Comparison of ENCODE assay signal across 25 cellular contexts in genomic region chr11:44747836-44748235, GRCh38. TPM values are rescaled to one million over a fixed set of nuclear protein-coding genes. Genes with fewer than 3 reads are reported as not detected.
DNase-seq lines count a peak whose midpoint lies in the region; ATAC-seq and TF ChIP-seq lines count a peak whose summit lies in the region.
"Had no signal": no experiment of that assay in that cellular context is flagged by ENCODE, and none has a peak within 500 bp of the region (broad histone marks: within the 10 kb centered on the region; RNA-seq: fewer than 3 reads in every experiment).

No MANE protein-coding gene starts in this region.

- peaks cover 83% of the 10 kb centered on the region for H3K4me1 ChIP-seq in left ventricle myocardium inferior
- H3K4me1 ChIP-seq in muscle layer of duodenum (ENCODE audit: control insufficient read depth in 1 of 2, insufficient read depth in 2 of 2, low read length in 2 of 2): peaks cover 17 to 55% of the 10 kb centered on the region in 2 donors
- H3K4me1 ChIP-seq in transverse colon: peaks cover 5 to 36% (median 19%) of the 10 kb centered on the region in 4 donors
- H3K4me1 ChIP-seq: parathyroid adenoma had no signal

- intact Hi-C loops in left ventricle myocardium inferior (cut with micrococcal nuclease): no loop called here
- intact Hi-C loops in Right ventricle myocardium superior (cut with DNase I): no loop called here
- intact Hi-C loops in transverse colon (cut with DNase I; ENCODE audit: low total_unique reads): no loop called here

- H3K9me3 ChIP-seq in left ventricle myocardium inferior (replicated peaks): no peaks in the 10 kb centered on the region
- H3K9me3 ChIP-seq in muscle layer of duodenum (ENCODE audit: control insufficient read depth in 1 of 2, low read length in 2 of 2): no peaks in the 10 kb centered on the region
- no peaks in the 10 kb centered on the region for H3K9me3 ChIP-seq in transverse colon
- H3K9me3 ChIP-seq: adrenal gland had no signal

- H3K27ac ChIP-seq in left ventricle myocardium inferior (replicated peaks): peak overlapping the region; percentile 74
- H3K27ac ChIP-seq in coronary artery: no peak overlapping the region
- H3K27ac ChIP-seq in muscle layer of duodenum (ENCODE audit: low read length): peak overlapping the region; percentile 10
- peak overlapping the region in 3 of 4 donors; percentile 54 to 65 (median 58) for H3K27ac ChIP-seq in transverse colon
- H3K27ac ChIP-seq: parathyroid adenoma, SK-N-MC had no signal

- H3K4me3 ChIP-seq in left ventricle myocardium inferior (no peak overlapping the region), coronary artery (no peak overlapping the region), muscle layer of duodenum (ENCODE audit: low read depth in 1 of 2, low read length in 2 of 2) (no peak overlapping the region), transverse colon (no peak overlapping the region)
- H3K4me3 ChIP-seq: adrenal gland, SK-N-MC had no signal

- TF ChIP-seq EP300 in transverse colon (IDR thresholded peaks at IDR 0.05; ENCODE audit: low read depth): no peak

- no peak for TF ChIP-seq POLR2A in transverse colon (IDR thresholded peaks at IDR 0.05)

- H3K27me3 ChIP-seq in left ventricle myocardium inferior (ENCODE audit: low read depth) (no peaks in the 10 kb centered on the region), muscle layer of duodenum (ENCODE audit: low read depth, low read length) (no peaks in the 10 kb centered on the region), transverse colon (no peaks in the 10 kb centered on the region)
- H3K27me3 ChIP-seq: adrenal gland had no signal

- in situ Hi-C loops in transverse colon (cut with MboI; ENCODE audit: low pct_ligation_motif_present in 1 of 4, low pct_unique_long_range_greater_than_20kb in 1 of 4, low sequenced_read_pairs in 3 of 4): loop anchor here in 1 of 4 donors (25.0 kb wide), 1 partner anchor 139 kb away; no protein-coding TSS in a partner anchor

- TF ChIP-seq CTCF in left ventricle myocardium inferior (IDR thresholded peaks at IDR 0.05; ENCODE audit: borderline replicate concordance): no peak
- TF ChIP-seq CTCF in coronary artery (IDR thresholded peaks at IDR 0.05): no peak
- TF ChIP-seq CTCF in transverse colon (IDR thresholded peaks at IDR 0.05): no peak

- ATAC-seq in Right ventricle myocardium superior (ENCODE audit: poor library complexity): no peak
- no peak for ATAC-seq in GM19023 (IDR thresholded peaks at IDR 0.05; ENCODE audit: unreplicated experiment)
- ATAC-seq in GM18861 (IDR thresholded peaks at IDR 0.05; ENCODE audit: unreplicated experiment): no peak
- ATAC-seq: stimulated activated naive B cell treated with anti-CD40 and anti-IgM and Interleukin-4, amounts not matched to agents 10 μg/mL and 1 μg/mL and 100 μg/mL, for 72 hours; WTC11 had no signal

- H3K36me3 ChIP-seq in left ventricle myocardium inferior (no peaks in the 10 kb centered on the region), muscle layer of duodenum (ENCODE audit: control insufficient read depth in 1 of 2, insufficient read depth in 2 of 2, low read length in 2 of 2) (no peaks in the 10 kb centered on the region), transverse colon (no peaks in the 10 kb centered on the region)
- H3K36me3 ChIP-seq: adrenal gland had no signal

- WGBS in transverse colon (ENCODE audit: low coverage in 1 of 2), 2 donors: 78 to 80% methylated on average over 1 to 5 of the region's 5 CpGs

- DNase-seq in left ventricle myocardium inferior: no peak
- DNase-seq in Right ventricle myocardium superior: no peak
- DNase-seq in coronary artery (ENCODE audit: low spot score): peak; percentile 12
- DNase-seq in transverse colon: no peak
- DNase-seq in COLO668 (lab: John Stamatoyannopoulos, UW; ENCODE audit: unreplicated experiment): no peak
- DNase-seq: activated CD4-positive, alpha-beta memory T cell treated with anti-CD3 and anti-CD28 coated beads, Interleukin-2, amount 10 ng/mL, durations not matched to agents 7 days and 5 days; DND-41; foreskin fibroblast; Karpas-422; kidney; mammary epithelial cell; naive B cell; NCI-H1930; NCI-H226; NCI-H774; stimulated activated naive B cell treated with anti-CD40 and anti-IgM and Interleukin-4, amounts not matched to agents 10 μg/mL and 1 μg/mL and 100 μg/mL, for 72 hours had no signal

RNA-seq across cellular contexts. Expression of gene TSPAN18, which starts 21.1 kb away (rescaled TPM):
- total RNA-seq in left ventricle myocardium inferior (129 TPM), Right ventricle myocardium superior (99.7 TPM), transverse colon (10 to 100 TPM in 1 of 4 donors, 1 to 10 TPM in 3; 2.6 to 28.9 (median 4.9) TPM)
- total RNA-seq: bronchial epithelial cell, HT1080, mammary epithelial cell had no signal

Comparison
In these comparisons a context has a peak if more than half of its experiments do, and no peak if none do; other contexts are left out.
1. H3K27ac ChIP-seq: peak in left ventricle myocardium inferior (single experiment), muscle layer of duodenum (single experiment) and transverse colon (3 of 4); none in coronary artery (0 of 2).